15 cellular contexts compared by ENCODE assay signal in genomic region chr7:130875901-130876300, GRCh38.
A peak's percentile ranks its signal among the peaks of the same experiment; 100 is the strongest.
DNase-seq lines count a peak whose midpoint lies in the region; ATAC-seq and TF ChIP-seq lines count a peak whose summit lies in the region.
"Had no signal": no experiment of that assay in that cellular context is flagged by ENCODE, and none has a peak within 500 bp of the region (broad histone marks: within the 10 kb centered on the region; RNA-seq: fewer than 3 reads in every experiment).

No MANE protein-coding gene starts in this region.

- no peak for ATAC-seq in activated T-cell treated with anti-CD3 and anti-CD28 coated beads, Interleukin-2, amount 50 U/mL, for 4 hours
- no peak for ATAC-seq in central memory CD8-positive, alpha-beta T cell (replicated peaks; ENCODE audit: extremely low read depth, poor library complexity, severe bottlenecking)
- ATAC-seq in stimulated activated memory B cell treated with anti-CD40 and anti-IgM and Interleukin-4, amounts not matched to agents 10 μg/mL and 1 μg/mL and 100 μg/mL, for 72 hours: no peak

- no peak for DNase-seq in activated T-cell treated with anti-CD3 and anti-CD28 coated beads, Interleukin-2, amount 50 U/mL, for 4 hours
- DNase-seq in activated T-cell treated with anti-CD3 and anti-CD28 coated beads for 4 hours (no peak), SK-MEL-5 (ENCODE audit: low read depth, low spot score) (peak; percentile 23), hepatic stellate cell (ENCODE audit: low spot score) (no peak), hippocampal formation (lab: John Stamatoyannopoulos, UW) (no peak), HEK293T (ENCODE audit: extremely low spot score) (no peak)
- no peak for DNase-seq in central memory CD8-positive, alpha-beta T cell (ENCODE audit: low spot score in 2 of 2)
- DNase-seq: activated CD4-positive, alpha-beta T cell treated with anti-CD3 and anti-CD28 coated beads for 1 hour; activated gamma-delta T cell; MG63; NCI-H524 treated with DMSO at 0.1 percent for 48 hours; tibial artery had no signal

- no peaks in the 10 kb centered on the region for H3K27me3 Mint-ChIP-seq in activated T-cell treated with anti-CD3 and anti-CD28 coated beads, Interleukin-2, amount 50 U/mL, for 4 hours (ENCODE audit: low read depth)
- H3K27me3 Mint-ChIP-seq in central memory CD8-positive, alpha-beta T cell: no peaks in the 10 kb centered on the region
- no peaks in the 10 kb centered on the region for H3K27me3 Mint-ChIP-seq in stimulated activated memory B cell treated with anti-CD40 and anti-IgM and Interleukin-4, amounts not matched to agents 10 μg/mL and 1 μg/mL and 100 μg/mL, for 72 hours
- H3K27me3 Mint-ChIP-seq: T-cell had no signal

- H3K4me1 Mint-ChIP-seq in activated T-cell treated with anti-CD3 and anti-CD28 coated beads, Interleukin-2, amount 50 U/mL, for 4 hours (ENCODE audit: low read depth): peaks cover 36% of the 10 kb centered on the region
- peaks cover 46% of the 10 kb centered on the region for H3K4me1 Mint-ChIP-seq in central memory CD8-positive, alpha-beta T cell
- peaks cover 40% of the 10 kb centered on the region for H3K4me1 Mint-ChIP-seq in stimulated activated memory B cell treated with anti-CD40 and anti-IgM and Interleukin-4, amounts not matched to agents 10 μg/mL and 1 μg/mL and 100 μg/mL, for 72 hours

- H3K4me3 Mint-ChIP-seq in activated T-cell treated with anti-CD3 and anti-CD28 coated beads, Interleukin-2, amount 50 U/mL, for 4 hours: peak overlapping the region; percentile 8
- H3K4me3 Mint-ChIP-seq in central memory CD8-positive, alpha-beta T cell: no peak overlapping the region
- no peak overlapping the region for H3K4me3 Mint-ChIP-seq in stimulated activated memory B cell treated with anti-CD40 and anti-IgM and Interleukin-4, amounts not matched to agents 10 μg/mL and 1 μg/mL and 100 μg/mL, for 72 hours
- H3K4me3 Mint-ChIP-seq: immature natural killer cell, T-cell had no signal

- H3K27ac Mint-ChIP-seq in central memory CD8-positive, alpha-beta T cell (ENCODE audit: low read depth): peak overlapping the region; percentile 78
- H3K27ac Mint-ChIP-seq in stimulated activated memory B cell treated with anti-CD40 and anti-IgM and Interleukin-4, amounts not matched to agents 10 μg/mL and 1 μg/mL and 100 μg/mL, for 72 hours: peak overlapping the region; percentile 38

- in situ Hi-C loops in SK-MEL-5 (cut with HindIII; ENCODE audit: low pct_unique_long_range_greater_than_20kb, low sequenced_read_pairs): no loop called here

- CTCF ChIA-PET in HEK293T (lab: Yijun Ruan, JAX): interaction anchor here (0.5 to 1.5 kb wide), 8 partner anchors 10 to 1522 kb away, joined by 3 to 4 read pairs (median 3); no protein-coding TSS in a partner anchor

- peaks cover 71% of the 10 kb centered on the region for H3K36me3 Mint-ChIP-seq in activated T-cell treated with anti-CD3 and anti-CD28 coated beads, Interleukin-2, amount 50 U/mL, for 4 hours (ENCODE audit: insufficient read depth)
- H3K36me3 Mint-ChIP-seq in central memory CD8-positive, alpha-beta T cell (ENCODE audit: insufficient read depth): peaks cover 62% of the 10 kb centered on the region
- H3K36me3 Mint-ChIP-seq in stimulated activated memory B cell treated with anti-CD40 and anti-IgM and Interleukin-4, amounts not matched to agents 10 μg/mL and 1 μg/mL and 100 μg/mL, for 72 hours: peaks cover 53% of the 10 kb centered on the region

- H3K9me3 Mint-ChIP-seq in activated T-cell treated with anti-CD3 and anti-CD28 coated beads, Interleukin-2, amount 50 U/mL, for 4 hours: no peaks in the 10 kb centered on the region
- no peaks in the 10 kb centered on the region for H3K9me3 Mint-ChIP-seq in central memory CD8-positive, alpha-beta T cell
- no peaks in the 10 kb centered on the region for H3K9me3 Mint-ChIP-seq in stimulated activated memory B cell treated with anti-CD40 and anti-IgM and Interleukin-4, amounts not matched to agents 10 μg/mL and 1 μg/mL and 100 μg/mL, for 72 hours
- H3K9me3 Mint-ChIP-seq: T-cell had no signal

- POLR2A ChIA-PET in HEK293T (lab: Yijun Ruan, JAX): no interaction called here

TF ChIP-seq in HEK293T, 16 proteins besides CTCF, POLR2A, EP300 and RAD21:
- TF ChIP-seq ARNT (IDR thresholded peaks at IDR 0.05) (no peak), ZNF384 (IDR thresholded peaks at IDR 0.05) (no peak), CTBP1 (IDR thresholded peaks at IDR 0.05; ENCODE audit: borderline replicate concordance) (no peak), FOXA1 (IDR thresholded peaks at IDR 0.05) (no peak), PKNOX1 (IDR thresholded peaks at IDR 0.05) (no peak), NFRKB (IDR thresholded peaks at IDR 0.05) (no peak), L3MBTL2 (conservative IDR thresholded peaks at IDR 0.05) (no peak), ELF4 (IDR thresholded peaks at IDR 0.05) (no peak), FOXK2 (IDR thresholded peaks at IDR 0.05) (no peak), FOXM1 (IDR thresholded peaks at IDR 0.05; ENCODE audit: borderline replicate concordance) (no peak), SP1 (IDR thresholded peaks at IDR 0.05) (no peak), HDGF (IDR thresholded peaks at IDR 0.05; ENCODE audit: borderline replicate concordance) (no peak), TARDBP (IDR thresholded peaks at IDR 0.05) (no peak), SUZ12 (IDR thresholded peaks at IDR 0.05) (no peak)
TF ChIP-seq in HEK293T: peak in this region for 0.
